20 cellular contexts compared by ENCODE assay signal in genomic region chr6:117371492-117371891, GRCh38. TPM values are rescaled to one million over a fixed set of nuclear protein-coding genes. Genes with fewer than 3 reads are reported as not detected.
"Had no signal": no experiment of that assay in that cellular context is flagged by ENCODE, and none has a peak within 500 bp of the region (broad histone marks: within the 10 kb centered on the region; RNA-seq: fewer than 3 reads in every experiment).

No MANE protein-coding gene starts in this region.

- H3K4me3 Mint-ChIP-seq: dendritic cell treated with granulocyte-macrophage colony-stimulating factor and Interleukin-4, amounts not matched to agents 40 ng/mL and 50 ng/mL, for 4 days; naive B cell; nephron; type B pancreatic cell had no signal

- H3K27me3 Mint-ChIP-seq: dendritic cell treated with granulocyte-macrophage colony-stimulating factor and Interleukin-4, amounts not matched to agents 40 ng/mL and 50 ng/mL, for 4 days; type B pancreatic cell had no signal

- H3K4me3 ChIP-seq: esophagus muscularis mucosa, gastroesophageal sphincter, lung, ovary, right atrium auricular region, suprapubic skin, thyroid gland had no signal

- H3K27me3 ChIP-seq: esophagus muscularis mucosa, ovary, right atrium auricular region, thyroid gland had no signal

- H3K4me1 ChIP-seq: esophagus muscularis mucosa, gastroesophageal sphincter, right atrium auricular region, suprapubic skin, thyroid gland had no signal

- H3K27ac ChIP-seq: epithelial cell of prostate, esophagus muscularis mucosa, gastroesophageal sphincter, ovary, right atrium auricular region, suprapubic skin, thyroid gland had no signal

- H3K4me1 Mint-ChIP-seq: nephron had no signal

- H3K9me3 Mint-ChIP-seq: effector memory CD8-positive, alpha-beta T cell; type B pancreatic cell had no signal

- DNase-seq: effector memory CD8-positive, alpha-beta T cell; immature natural killer cell; left ventricle myocardium superior; mesenchymal stem cell; midbrain; naive B cell; ovary; small intestine; stimulated activated CD4-positive, alpha-beta T cell treated with anti-CD3 and anti-CD28 coated beads, Interleukin-12 subunit alpha, Interleukin-12 subunit beta, amount 100 ng/mL, for 4 hours; stimulated activated naive CD4-positive, alpha-beta T cell; thyroid gland had no signal

- H3K36me3 ChIP-seq: esophagus muscularis mucosa, gastroesophageal sphincter, ovary, right atrium auricular region, suprapubic skin, thyroid gland had no signal

- H3K27ac Mint-ChIP-seq: dendritic cell treated with granulocyte-macrophage colony-stimulating factor and Interleukin-4, amounts not matched to agents 40 ng/mL and 50 ng/mL, for 4 days; effector memory CD8-positive, alpha-beta T cell; immature natural killer cell; naive B cell; type B pancreatic cell had no signal

- ATAC-seq: effector memory CD8-positive, alpha-beta T cell; gastroesophageal sphincter; left ventricle myocardium superior had no signal

- H3K36me3 Mint-ChIP-seq: immature natural killer cell, naive B cell, type B pancreatic cell had no signal

- H3K9me3 ChIP-seq: ovary, thyroid gland had no signal

RNA-seq across cellular contexts. Expression of gene ROS1, which starts 54.2 kb away (rescaled TPM):
- total RNA-seq: right atrium auricular region, thyroid gland had no signal
- polyA plus RNA-seq: immature natural killer cell, ovary had no signal
